ENCODE assay signal across 17 cellular contexts in genomic region chr20:2130668-2131067, GRCh38. TPM values are rescaled to one million over a fixed set of nuclear protein-coding genes. Genes with fewer than 3 reads are reported as not detected.
A peak's percentile ranks its signal among the peaks of the same experiment; 100 is the strongest.
DNase-seq lines count a peak whose midpoint lies in the region; ATAC-seq and TF ChIP-seq lines count a peak whose summit lies in the region.
"Had no signal": no experiment of that assay in that cellular context is flagged by ENCODE, and none has a peak within 500 bp of the region (broad histone marks: within the 10 kb centered on the region; RNA-seq: fewer than 3 reads in every experiment).

No MANE protein-coding gene starts in this region.

- WGBS in SK-N-SH (ENCODE audit: low lambda C conversion rate): 95% methylated on average over 9 of the region's 9 CpGs

- TF ChIP-seq RAD21 in SK-N-SH (IDR thresholded peaks at IDR 0.05; ENCODE audit: low read length): no peak

- H3K4me1 Mint-ChIP-seq in WTC11 (peaks cover 41% of the 10 kb centered on the region), mesothelial cell of epicardium (peaks cover 16% of the 10 kb centered on the region)

- peaks cover 35% of the 10 kb centered on the region for H4K20me1 ChIP-seq in SK-N-SH (ENCODE audit: insufficient read depth)

- H3K79me2 ChIP-seq in SK-N-SH (ENCODE audit: insufficient read depth): peaks cover 93% of the 10 kb centered on the region

- H3K9me3 Mint-ChIP-seq in WTC11: no peaks in the 10 kb centered on the region
- no peaks in the 10 kb centered on the region for H3K9me3 Mint-ChIP-seq in mesothelial cell of epicardium

- no peak for DNase-seq in SK-N-SH
- peak; percentile 40 for DNase-seq in WTC11 (ENCODE audit: low spot score)
- peak; percentile 64 for DNase-seq in iPS-NIHi11 (ENCODE audit: low spot score)
- no peak for DNase-seq in mesothelial cell of epicardium (ENCODE audit: low spot score in 2 of 2, unreplicated experiment in 2 of 2)
- DNase-seq in islet precursor cell: no peak
- DNase-seq: 8988T; activated effector memory CD4-positive, alpha-beta T cell treated with Interleukin-2 at 50 U/mL for 16 hours; cerebellar nuclear complex; DMS 273 treated with DMSO at 0.1 percent for 48 hours; Kasumi-1; stimulated activated CD4-positive, alpha-beta T cell treated with anti-CD3 and anti-CD28 coated beads, Interleukin-4, amount 100 ng/mL, for 4 hours; tibial artery; WERI-Rb-1 had no signal

- TF ChIP-seq CTCF in SK-N-SH (IDR thresholded peaks at IDR 0.05): no peak
- TF ChIP-seq CTCF in WTC11 (IDR thresholded peaks at IDR 0.05): no peak
- no peak for TF ChIP-seq CTCF in mesothelial cell of epicardium (IDR thresholded peaks at IDR 0.05; ENCODE audit: unreplicated experiment)

- no peaks in the 10 kb centered on the region for H3K36me3 Mint-ChIP-seq in WTC11
- no peaks in the 10 kb centered on the region for H3K36me3 Mint-ChIP-seq in mesothelial cell of epicardium

- no peaks in the 10 kb centered on the region for H3K9me3 ChIP-seq in SK-N-SH
- H3K9me3 ChIP-seq: tibial artery had no signal

- H3K36me3 ChIP-seq in SK-N-SH (replicated peaks in 1 of 2; ENCODE audit: control insufficient read depth in 1 of 2, insufficient read depth in 2 of 2, low read length in 1 of 2): peaks cover 0 to 8% of the 10 kb centered on the region in 2 experiments
- H3K36me3 ChIP-seq: tibial artery, WERI-Rb-1 had no signal

- H3F3A ChIP-seq in SK-N-SH (replicated peaks; ENCODE audit: insufficient read depth): peaks cover 24% of the 10 kb centered on the region

- CTCF ChIA-PET in SK-N-SH (lab: Yijun Ruan, JAX) (interaction anchor here (0.5 to 1.0 kb wide), 2 partner anchors 27 to 37 kb away, joined by 3 read pairs; no protein-coding TSS in a partner anchor), WTC11 (lab: Charles Lee) (interaction anchor here (2.3 kb wide), 1 partner anchor 42 kb away, joined by 9 read pairs; no protein-coding TSS in a partner anchor)

- H3K4me1 ChIP-seq in SK-N-SH (ENCODE audit: control insufficient read depth in 1 of 2, insufficient read depth in 2 of 2, low read depth in 1 of 2, low read length in 1 of 2): peaks cover 13 to 27% of the 10 kb centered on the region in 2 experiments; a peak in 3 of 4 replicates

- POLR2A ChIA-PET in SK-N-SH (lab: Yijun Ruan, JAX) (no interaction called here), WTC11 (lab: Charles Lee) (interaction anchor here (1.2 kb wide), 1 partner anchor 28 kb away, joined by 4 read pairs; the partner anchor contains the start of gene STK35)

- H3K27me3 Mint-ChIP-seq in WTC11 (ENCODE audit: low read depth) (no peaks in the 10 kb centered on the region), mesothelial cell of epicardium (ENCODE audit: low read depth) (no peaks in the 10 kb centered on the region)

- H3K27ac Mint-ChIP-seq in WTC11: no peak overlapping the region
- no peak overlapping the region for H3K27ac Mint-ChIP-seq in mesothelial cell of epicardium

- ATAC-seq in SK-N-SH treated with all-trans-retinoic acid at 6 μM for 48 hours: no peak
- peak; percentile 75 for ATAC-seq in WTC11
- no peak for ATAC-seq in GM21447 (IDR thresholded peaks at IDR 0.05; ENCODE audit: unreplicated experiment)

- no peaks in the 10 kb centered on the region for H3K9me2 ChIP-seq in SK-N-SH

- peak overlapping the region; percentile 48 for H3K4me2 ChIP-seq in SK-N-SH

- H3K9ac ChIP-seq in SK-N-SH: no peak overlapping the region

- TF ChIP-seq EP300 in SK-N-SH (IDR thresholded peaks at IDR 0.05; ENCODE audit: borderline replicate concordance in 1 of 2, low read depth in 1 of 2, low read length in 1 of 2): no peak

- peak overlapping the region in 1 of 2 experiments; percentile 78; a peak in 2 of 4 replicates for H3K27ac ChIP-seq in SK-N-SH (ENCODE audit: low read depth in 2 of 2, low read length in 1 of 2)
- peak overlapping the region; percentile 88 for H3K27ac ChIP-seq in temporal lobe (ENCODE audit: low read depth, low read length)
- H3K27ac ChIP-seq: C4-2B, tibial artery, WERI-Rb-1 had no signal

- no peaks in the 10 kb centered on the region for H3K27me3 ChIP-seq in SK-N-SH (ENCODE audit: insufficient read depth)
- H3K27me3 ChIP-seq: tibial artery had no signal

- H2AFZ ChIP-seq in SK-N-SH (ENCODE audit: low read depth): no peak overlapping the region

- H3K4me3 Mint-ChIP-seq in WTC11 (no peak overlapping the region), mesothelial cell of epicardium (no peak overlapping the region)

- no peak overlapping the region for H3K4me3 ChIP-seq in SK-N-SH (ENCODE audit: low read depth in 2 of 2, low read length in 1 of 2)
- H3K4me3 ChIP-seq: tibial artery had no signal

TF ChIP-seq in SK-N-SH, 30 proteins besides CTCF, POLR2A, EP300 and RAD21 (continues in another document):
- TF ChIP-seq USF2 (IDR thresholded peaks at IDR 0.05; ENCODE audit: borderline replicate concordance, low read depth, low read length): no peak
- TF ChIP-seq, protein P1, sequence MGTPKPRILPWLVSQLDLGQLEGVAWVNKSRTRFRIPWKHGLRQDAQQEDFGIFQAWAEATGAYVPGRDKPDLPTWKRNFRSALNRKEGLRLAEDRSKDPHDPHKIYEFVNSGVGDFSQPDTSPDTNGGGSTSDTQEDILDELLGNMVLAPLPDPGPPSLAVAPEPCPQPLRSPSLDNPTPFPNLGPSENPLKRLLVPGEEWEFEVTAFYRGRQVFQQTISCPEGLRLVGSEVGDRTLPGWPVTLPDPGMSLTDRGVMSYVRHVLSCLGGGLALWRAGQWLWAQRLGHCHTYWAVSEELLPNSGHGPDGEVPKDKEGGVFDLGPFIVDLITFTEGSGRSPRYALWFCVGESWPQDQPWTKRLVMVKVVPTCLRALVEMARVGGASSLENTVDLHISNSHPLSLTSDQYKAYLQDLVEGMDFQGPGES (IDR thresholded peaks at IDR 0.05; ENCODE audit: low read depth, low read length): no peak

TF ChIP-seq in SK-N-SH treated with all-trans-retinoic acid at 6 μM for 48 hours, 23 proteins besides CTCF, POLR2A, EP300 and RAD21 (continues in another document):
- TF ChIP-seq CSDC2 (CRISPR knock-in tag; IDR thresholded peaks at IDR 0.05) (no peak), BACH2 (CRISPR knock-in tag; IDR thresholded peaks at IDR 0.05; ENCODE audit: borderline replicate concordance) (no peak), ZNF8 (CRISPR knock-in tag; IDR thresholded peaks at IDR 0.05) (no peak), POU6F1 (CRISPR knock-in tag; IDR thresholded peaks at IDR 0.05; ENCODE audit: borderline replicate concordance, low read depth) (no peak), SNAI2 (CRISPR knock-in tag; IDR thresholded peaks at IDR 0.05) (no peak), ZFP3 (CRISPR knock-in tag; IDR thresholded peaks at IDR 0.05) (no peak), PPARA (CRISPR knock-in tag; IDR thresholded peaks at IDR 0.05; ENCODE audit: borderline replicate concordance) (no peak), ZFP30 (CRISPR knock-in tag; IDR thresholded peaks at IDR 0.05) (no peak), ZNF70 (CRISPR knock-in tag; IDR thresholded peaks at IDR 0.05) (no peak), OSR1 (CRISPR knock-in tag; IDR thresholded peaks at IDR 0.05) (no peak)

TF ChIP-seq in WTC11, 78 proteins besides CTCF, POLR2A, EP300 and RAD21:
- TF ChIP-seq MAX (CRISPR knock-in tag; IDR thresholded peaks at IDR 0.05): no peak

RNA-seq across cellular contexts. Expression of gene STK35, which starts 29.0 kb away (rescaled TPM):
- polyA plus RNA-seq in SK-N-SH (2012; rRNA removed): 6.7 and 7.5 TPM in 2 replicates
- 3.9 and 5.2 TPM in 2 replicates for polyA plus RNA-seq in SK-N-SH (2012; cell fraction: cytosol; rRNA removed)
- polyA plus RNA-seq in SK-N-SH (2012; cell fraction: nucleus; rRNA removed): 16.3 and 16.5 TPM in 2 replicates
- 35.8 to 37.2 TPM (median 35.9 TPM) in 3 replicates for total RNA-seq in WTC11 (2021)
- 9.8 TPM for total RNA-seq in temporal lobe
- total RNA-seq in mesothelial cell of epicardium: 31.0 to 31.9 TPM (median 31.6 TPM) in 3 replicates

Comparison
In these comparisons a context has a peak if more than half of its experiments do, and no peak if none do; other contexts are left out.
1. DNase-seq: peak in WTC11 (single experiment) and iPS-NIHi11 (single experiment); none in SK-N-SH (single experiment), mesothelial cell of epicardium (0 of 2) and islet precursor cell (single experiment).